ENCODE assay signal across 8 cellular contexts in the genomic region with DNA sequence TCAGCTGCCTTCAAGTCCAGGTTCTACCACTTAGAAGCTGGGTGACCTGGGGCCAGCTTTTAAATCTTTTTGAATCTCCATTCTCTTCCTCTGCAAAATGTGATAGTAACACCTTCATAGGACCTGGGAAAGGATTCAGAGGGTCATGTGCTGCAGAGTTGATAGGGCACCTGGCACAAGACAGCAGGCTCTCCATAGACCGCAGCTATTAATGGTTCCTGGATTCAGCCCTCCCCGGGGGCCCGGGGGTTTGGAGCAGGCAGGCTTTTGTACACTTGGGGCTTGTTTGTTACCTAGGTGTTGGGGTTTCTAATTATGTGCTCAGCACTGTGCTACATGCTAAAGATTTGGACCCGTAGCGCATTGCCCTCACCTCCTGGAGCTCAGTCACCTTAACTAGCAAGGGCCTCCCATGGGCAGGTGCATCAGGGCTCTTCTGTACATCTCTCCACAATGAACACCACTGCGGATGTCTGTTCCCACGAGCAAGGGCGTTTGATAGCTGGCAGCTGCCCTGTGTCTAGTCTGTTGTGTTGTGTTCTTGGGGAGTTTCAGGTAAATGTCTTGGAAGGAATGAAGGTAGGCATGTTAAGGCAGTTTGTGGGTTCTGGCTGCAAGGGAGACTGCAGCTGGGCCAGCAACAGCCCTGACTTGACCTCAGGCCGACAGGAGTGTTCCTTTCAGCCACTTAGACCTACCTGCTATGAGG. TPM values are rescaled to one million over a fixed set of nuclear protein-coding genes. Genes with fewer than 3 reads are reported as not detected.
DNase-seq lines count a peak whose midpoint lies in the region; ATAC-seq and TF ChIP-seq lines count a peak whose summit lies in the region.

No MANE protein-coding gene starts in this region.

- no peaks in the 10 kb centered on the region for H3K27me3 Mint-ChIP-seq in activated T-cell treated with anti-CD3 and anti-CD28 coated beads, Interleukin-2, amount 50 U/mL, for 24 hours
- no peaks in the 10 kb centered on the region for H3K27me3 Mint-ChIP-seq in MCF 10A (ENCODE audit: insufficient read depth, unreplicated experiment)
- no peaks in the 10 kb centered on the region for H3K27me3 Mint-ChIP-seq in memory B cell
- no peaks in the 10 kb centered on the region for H3K27me3 Mint-ChIP-seq in type B pancreatic cell

- POLR2A ChIA-PET in MCF 10A (lab: Yijun Ruan, JAX): interaction anchor here (0.6 to 4.2 kb wide), 9 partner anchors 9 to 281 kb away, joined by 3 to 41 read pairs (median 4); partner anchors contain the start of gene NUP214

- no peaks in the 10 kb centered on the region for H3K9me3 Mint-ChIP-seq in activated T-cell treated with anti-CD3 and anti-CD28 coated beads, Interleukin-2, amount 50 U/mL, for 24 hours
- H3K9me3 Mint-ChIP-seq in MCF 10A (ENCODE audit: unreplicated experiment): no peaks in the 10 kb centered on the region
- no peaks in the 10 kb centered on the region for H3K9me3 Mint-ChIP-seq in memory B cell
- H3K9me3 Mint-ChIP-seq in type B pancreatic cell: no peaks in the 10 kb centered on the region

- no peak for TF ChIP-seq CTCF in MCF 10A (IDR thresholded peaks at IDR 0.05; ENCODE audit: unreplicated experiment)
- no peak for TF ChIP-seq CTCF in type B pancreatic cell (conservative IDR thresholded peaks at IDR 0.05)

- ATAC-seq in memory B cell (ENCODE audit: low read depth) (no peak), GM18517 (IDR thresholded peaks at IDR 0.05; ENCODE audit: unreplicated experiment) (no peak)

- H3K27ac Mint-ChIP-seq in activated T-cell treated with anti-CD3 and anti-CD28 coated beads, Interleukin-2, amount 50 U/mL, for 24 hours: peak overlapping the region; percentile 89
- H3K27ac Mint-ChIP-seq in MCF 10A (ENCODE audit: low read depth, unreplicated experiment): peak overlapping the region; percentile 49
- H3K27ac Mint-ChIP-seq in memory B cell: peak overlapping the region; percentile 72
- H3K27ac Mint-ChIP-seq in type B pancreatic cell: peak overlapping the region; percentile 74

- CTCF ChIA-PET in MCF 10A (lab: Yijun Ruan, JAX): interaction anchor here (0.9 to 2.8 kb wide), 5 partner anchors 8 to 56 kb away, joined by 3 to 22 read pairs (median 5); no protein-coding TSS in a partner anchor

- peak overlapping the region; percentile 67 for H3K4me3 Mint-ChIP-seq in activated T-cell treated with anti-CD3 and anti-CD28 coated beads, Interleukin-2, amount 50 U/mL, for 24 hours
- H3K4me3 Mint-ChIP-seq in MCF 10A (ENCODE audit: unreplicated experiment) (peak overlapping the region; percentile 54), memory B cell (peak overlapping the region; percentile 64), type B pancreatic cell (peak overlapping the region; percentile 47)

- no TSS peak for BruUV-seq in MCF 10A (replicated peaks; lab: Mats Ljungman, UMichigan)

- intact Hi-C loops in MCF 10A (cut with micrococcal nuclease): no loop called here

- H3K36me3 Mint-ChIP-seq in activated T-cell treated with anti-CD3 and anti-CD28 coated beads, Interleukin-2, amount 50 U/mL, for 24 hours (ENCODE audit: low read depth): peaks cover 43% of the 10 kb centered on the region
- H3K36me3 Mint-ChIP-seq in MCF 10A (ENCODE audit: insufficient read depth, unreplicated experiment) (peaks cover 28% of the 10 kb centered on the region), memory B cell (peaks cover 6% of the 10 kb centered on the region), type B pancreatic cell (peaks cover 8% of the 10 kb centered on the region)

- peaks cover 89% of the 10 kb centered on the region for H3K4me1 Mint-ChIP-seq in activated T-cell treated with anti-CD3 and anti-CD28 coated beads, Interleukin-2, amount 50 U/mL, for 24 hours (ENCODE audit: low read depth)
- H3K4me1 Mint-ChIP-seq in MCF 10A (ENCODE audit: insufficient read depth, unreplicated experiment) (peaks cover 57% of the 10 kb centered on the region), memory B cell (peaks cover 61% of the 10 kb centered on the region), type B pancreatic cell (ENCODE audit: unreplicated experiment) (peaks cover 68% of the 10 kb centered on the region)

- DNase-seq in activated T-cell treated with anti-CD3 and anti-CD28 coated beads, Interleukin-2, amount 50 U/mL, for 24 hours: no peak
- DNase-seq in activated T-cell treated with anti-CD3 and anti-CD28 coated beads for 4 hours: no peak
- no peak for DNase-seq in MCF 10A (ENCODE audit: unreplicated experiment)
- DNase-seq in memory B cell (ENCODE audit: low spot score in 2 of 2): no peak
- DNase-seq in type B pancreatic cell (ENCODE audit: extremely low spot score, unreplicated experiment): no peak
- DNase-seq in NK-92 (lab: John Stamatoyannopoulos, UW; ENCODE audit: unreplicated experiment): no peak
- no peak for DNase-seq in A172 (ENCODE audit: low spot score)

RNA-seq across cellular contexts. Expression of gene PRRC2B, which starts 12.1 kb away (rescaled TPM):
- total RNA-seq in MCF 10A (2022): 173 and 186 TPM in 2 replicates
- total RNA-seq in type B pancreatic cell (ENCODE audit: low replicate concordance): 225 and 300 TPM in 2 replicates
- total RNA-seq in A172 (2014; rRNA removed; shearing (Covaris generic)): 26.2 and 49.1 TPM in 2 replicates
